Comparison of ENCODE assay signal across 19 cellular contexts in the genomic region with DNA sequence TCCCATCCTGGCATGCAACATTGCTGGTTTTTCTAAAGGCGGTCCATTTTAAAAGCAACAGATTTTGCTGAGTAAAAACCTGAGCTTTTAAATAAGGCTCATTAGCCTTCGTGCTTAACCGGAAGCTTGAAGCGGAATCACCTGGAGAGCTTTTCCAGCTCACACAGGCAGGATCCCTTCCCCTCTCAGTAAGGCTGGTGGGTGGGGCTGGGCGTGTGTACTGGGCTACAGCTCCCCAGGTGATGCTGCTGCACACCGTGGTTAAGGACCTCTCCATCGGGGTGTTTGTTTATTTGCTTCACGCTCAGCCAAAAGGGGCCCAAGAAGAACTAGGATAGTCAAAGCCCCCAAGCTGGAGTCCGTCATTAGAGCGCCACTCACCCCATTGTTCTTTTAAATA. TPM values are rescaled to one million over a fixed set of nuclear protein-coding genes. Genes with fewer than 3 reads are reported as not detected.
DNase-seq lines count a peak whose midpoint lies in the region; ATAC-seq and TF ChIP-seq lines count a peak whose summit lies in the region.
"Had no signal": no experiment of that assay in that cellular context is flagged by ENCODE, and none has a peak within 500 bp of the region (broad histone marks: within the 10 kb centered on the region; RNA-seq: fewer than 3 reads in every experiment).

No MANE protein-coding gene starts in this region.

- no peak for ATAC-seq in CD8-positive, alpha-beta T cell
- no peak for ATAC-seq in HG02623 (IDR thresholded peaks at IDR 0.05; ENCODE audit: unreplicated experiment)
- ATAC-seq: activated CD8-positive, alpha-beta memory T cell treated with anti-CD3 and anti-CD28 coated beads, Interleukin-2, amount 10 ng/mL, durations not matched to agents 7 days and 5 days; natural killer cell treated with Interleukin-12 subunit alpha and Interleukin-12 subunit beta and Interleukin-15 and Interleukin-18, amount 100 ng/mL, for 72 hours; stimulated activated naive CD8-positive, alpha-beta T cell treated with anti-CD3 and anti-CD28 coated beads, Interleukin-15, Interleukin-2, amounts not matched to agents 100 U/mL and 50 U/mL, for 24 hours; upper lobe of right lung had no signal

- intact Hi-C loops in CD8-positive, alpha-beta T cell (cut with DNase I, micrococcal nuclease), result no loop called here

- peaks cover 49% of the 10 kb centered on the region for H3K27me3 Mint-ChIP-seq in type B pancreatic cell
- peaks cover 42% of the 10 kb centered on the region for H3K27me3 Mint-ChIP-seq in CD8-positive, alpha-beta T cell (ENCODE audit: low read depth)

- H3K4me3 ChIP-seq in iPS-18a (ENCODE audit: low read length), result peak overlapping the region; percentile 51
- H3K4me3 ChIP-seq in CD8-positive, alpha-beta T cell (ENCODE audit: low read depth, low read length), result no peak overlapping the region
- H3K4me3 ChIP-seq: SJCRH30, upper lobe of right lung had no signal

- POLR2A ChIA-PET in CD8-positive, alpha-beta T cell (lab: Charles Lee), result interaction anchor here (0.7 kb wide), 1 partner anchor 120 kb away, joined by 3 read pairs; no protein-coding TSS in a partner anchor

- no peaks in the 10 kb centered on the region for H3K36me3 Mint-ChIP-seq in type B pancreatic cell
- no peaks in the 10 kb centered on the region for H3K36me3 Mint-ChIP-seq in CD8-positive, alpha-beta T cell
- H3K36me3 Mint-ChIP-seq: activated CD8-positive, alpha-beta memory T cell treated with anti-CD3 and anti-CD28 coated beads, Interleukin-2, amount 10 ng/mL, durations not matched to agents 7 days and 5 days; natural killer cell treated with Interleukin-12 subunit alpha and Interleukin-12 subunit beta and Interleukin-15 and Interleukin-18, amount 100 ng/mL, for 72 hours had no signal

- no peak overlapping the region for H3K9ac ChIP-seq in iPS-18a (ENCODE audit: low read length)

- no peaks in the 10 kb centered on the region for H3K9me3 Mint-ChIP-seq in type B pancreatic cell
- H3K9me3 Mint-ChIP-seq in CD8-positive, alpha-beta T cell, result no peaks in the 10 kb centered on the region
- H3K9me3 Mint-ChIP-seq: natural killer cell treated with Interleukin-12 subunit alpha and Interleukin-12 subunit beta and Interleukin-15 and Interleukin-18, amount 100 ng/mL, for 72 hours had no signal

- H3K4me1 ChIP-seq in iPS-18a (ENCODE audit: control insufficient read depth, low read depth, low read length), result peaks cover 12% of the 10 kb centered on the region
- no peaks in the 10 kb centered on the region for H3K4me1 ChIP-seq in CD8-positive, alpha-beta T cell (ENCODE audit: insufficient read depth, low read length)
- H3K4me1 ChIP-seq: upper lobe of right lung had no signal

- H3K36me3 ChIP-seq in iPS-18a (ENCODE audit: control insufficient read depth, low read depth, low read length), result no peaks in the 10 kb centered on the region
- H3K36me3 ChIP-seq in CD8-positive, alpha-beta T cell (ENCODE audit: insufficient read depth, low read length), result no peaks in the 10 kb centered on the region
- H3K36me3 ChIP-seq: SJCRH30, upper lobe of right lung had no signal

- no peak overlapping the region for H3K27ac Mint-ChIP-seq in type B pancreatic cell
- no peak overlapping the region for H3K27ac Mint-ChIP-seq in CD8-positive, alpha-beta T cell
- H3K27ac Mint-ChIP-seq: activated CD8-positive, alpha-beta memory T cell treated with anti-CD3 and anti-CD28 coated beads, Interleukin-2, amount 10 ng/mL, durations not matched to agents 7 days and 5 days; natural killer cell treated with Interleukin-12 subunit alpha and Interleukin-12 subunit beta and Interleukin-15 and Interleukin-18, amount 100 ng/mL, for 72 hours had no signal

- no peaks in the 10 kb centered on the region for H3K9me3 ChIP-seq in iPS-18a (ENCODE audit: control insufficient read depth, low read depth, low read length)
- no peaks in the 10 kb centered on the region for H3K9me3 ChIP-seq in CD8-positive, alpha-beta T cell (ENCODE audit: low read length)
- H3K9me3 ChIP-seq: SJCRH30, upper lobe of right lung had no signal

- H3K27me3 ChIP-seq in iPS-18a (ENCODE audit: control insufficient read depth, insufficient read depth, low read length), result peaks cover 72% of the 10 kb centered on the region
- peaks cover 6% of the 10 kb centered on the region for H3K27me3 ChIP-seq in CD8-positive, alpha-beta T cell (ENCODE audit: insufficient read depth, low read length)
- H3K27me3 ChIP-seq: SJCRH30 had no signal

- peak; percentile 2 for DNase-seq in NCI-H2227 (lab: John Stamatoyannopoulos, UW; ENCODE audit: unreplicated experiment)
- no peak for DNase-seq in NCI-H2227 treated with DMSO at 0.1 percent for 48 hours (lab: John Stamatoyannopoulos, UW)
- peak; percentile 58 for DNase-seq in NCI-H69 (lab: John Stamatoyannopoulos, UW)
- no peak for DNase-seq in type B pancreatic cell (ENCODE audit: extremely low spot score, unreplicated experiment)
- DNase-seq in stimulated activated CD8-positive, alpha-beta memory T cell treated with anti-CD3 and anti-CD28 coated beads, Interleukin-4, amount 100 ng/mL, for 48 hours, result no peak
- no peak for DNase-seq in CD8-positive, alpha-beta T cell
- DNase-seq: activated CD4-positive, alpha-beta T cell treated with anti-CD3 and anti-CD28 coated beads for 1 hour; activated CD8-positive, alpha-beta memory T cell treated with anti-CD3 and anti-CD28 coated beads, Interleukin-2, amount 10 ng/mL, durations not matched to agents 7 days and 5 days; activated effector memory CD4-positive, alpha-beta T cell treated with anti-CD3 and anti-CD28 coated beads, Interleukin-2, amount 50 U/mL, for 16 hours; anterior cingulate cortex; GDM1; NCI-H2171; SJCRH30; stimulated activated CD4-positive, alpha-beta T cell treated with anti-CD3 and anti-CD28 coated beads, Interleukin-15, amount 100 ng/mL, for 24 hours; stimulated activated naive CD8-positive, alpha-beta T cell treated with anti-CD3 and anti-CD28 coated beads, Interleukin-15, Interleukin-2, amounts not matched to agents 100 U/mL and 50 U/mL, for 24 hours; upper lobe of right lung had no signal

- no peak overlapping the region for H3K27ac ChIP-seq in iPS-18a (ENCODE audit: low read length)
- H3K27ac ChIP-seq in CD8-positive, alpha-beta T cell (ENCODE audit: low read depth, low read length), result no peak overlapping the region
- H3K27ac ChIP-seq: SJCRH30, upper lobe of right lung had no signal

- no peak for TF ChIP-seq CTCF in type B pancreatic cell (conservative IDR thresholded peaks at IDR 0.05)
- no peak for TF ChIP-seq CTCF in CD8-positive, alpha-beta T cell (IDR thresholded peaks at IDR 0.05)

- H3K4me3 Mint-ChIP-seq in type B pancreatic cell, result peak overlapping the region; percentile 13
- H3K4me3 Mint-ChIP-seq in CD8-positive, alpha-beta T cell, result no peak overlapping the region
- H3K4me3 Mint-ChIP-seq: activated CD8-positive, alpha-beta memory T cell treated with anti-CD3 and anti-CD28 coated beads, Interleukin-2, amount 10 ng/mL, durations not matched to agents 7 days and 5 days; natural killer cell treated with Interleukin-12 subunit alpha and Interleukin-12 subunit beta and Interleukin-15 and Interleukin-18, amount 100 ng/mL, for 72 hours had no signal

- CTCF ChIA-PET in CD8-positive, alpha-beta T cell (lab: Charles Lee), result interaction anchor here (0.7 to 1.0 kb wide), 2 partner anchors 10 to 11 kb away, joined by 3 read pairs; no protein-coding TSS in a partner anchor

- peaks cover 1% of the 10 kb centered on the region for H3K4me1 Mint-ChIP-seq in type B pancreatic cell (ENCODE audit: unreplicated experiment)
- H3K4me1 Mint-ChIP-seq in CD8-positive, alpha-beta T cell (ENCODE audit: low read depth), result peaks cover 6% of the 10 kb centered on the region
- H3K4me1 Mint-ChIP-seq: activated CD8-positive, alpha-beta memory T cell treated with anti-CD3 and anti-CD28 coated beads, Interleukin-2, amount 10 ng/mL, durations not matched to agents 7 days and 5 days had no signal

RNA-seq across cellular contexts. Expression of a gene that starts 17.2 kb away (rescaled TPM):
- 14.2 and 46.1 TPM in 2 replicates for total RNA-seq in type B pancreatic cell (ENCODE audit: low replicate concordance)
- total RNA-seq in CD8-positive, alpha-beta T cell, result 1 to 10 TPM; 3.3 to 3.7 TPM

Comparison
In these comparisons a context has a peak if more than half of its experiments do, and no peak if none do; other contexts are left out.
1. DNase-seq: peak in NCI-H2227 (single experiment) and NCI-H69 (single experiment); none in NCI-H2227 treated with DMSO at 0.1 percent for 48 hours (single experiment), type B pancreatic cell (single experiment), stimulated activated CD8-positive, alpha-beta memory T cell treated with anti-CD3 and anti-CD28 coated beads, Interleukin-4, amount 100 ng/mL, for 48 hours (single experiment) and CD8-positive, alpha-beta T cell (0 of 7).